2 cellular contexts compared by ENCODE assay signal in genomic region chr2:10320575-10320931, GRCh38.
A peak's percentile ranks its signal among the peaks of the same experiment; 100 is the strongest.
TF ChIP-seq lines count a peak whose summit lies in the region.

No MANE protein-coding gene starts in this region.

TF ChIP-seq in HepG2, 621 proteins besides CTCF, POLR2A, EP300 and RAD21:
- TF ChIP-seq ZFP82 (CRISPR knock-in tag; IDR thresholded peaks at IDR 0.05; ENCODE audit: borderline replicate concordance) (no peak), ZNF24 (IDR thresholded peaks at IDR 0.05) (0 out of 2 replicates have a peak, but pooled peaks have one; percentile 40), GPBP1L1 (CRISPR knock-in tag; IDR thresholded peaks at IDR 0.05) (no peak)
TF ChIP-seq in HepG2: peak in this region for 1.

TF ChIP-seq in K562, 482 proteins besides CTCF, POLR2A, EP300 and RAD21:
- TF ChIP-seq RHOXF2B (CRISPR knock-in tag; conservative IDR thresholded peaks at IDR 0.05): no peak
- TF ChIP-seq RBM34 (IDR thresholded peaks at IDR 0.05; ENCODE audit: borderline replicate concordance, insufficient read depth, low read length): no peak
- peak; percentile 67; the same call in 1 of the 2 replicates for TF ChIP-seq ZNF24 (IDR thresholded peaks at IDR 0.05)
- no peak for TF ChIP-seq PURB (CRISPR knock-in tag; IDR thresholded peaks at IDR 0.05; ENCODE audit: low read depth)
- no peak for TF ChIP-seq ZC3H11A (IDR thresholded peaks at IDR 0.05; ENCODE audit: low read depth, low read length)
TF ChIP-seq in K562: peak in this region for 1.
